Comparison of ENCODE assay signal across 23 cellular contexts in the genomic region with DNA sequence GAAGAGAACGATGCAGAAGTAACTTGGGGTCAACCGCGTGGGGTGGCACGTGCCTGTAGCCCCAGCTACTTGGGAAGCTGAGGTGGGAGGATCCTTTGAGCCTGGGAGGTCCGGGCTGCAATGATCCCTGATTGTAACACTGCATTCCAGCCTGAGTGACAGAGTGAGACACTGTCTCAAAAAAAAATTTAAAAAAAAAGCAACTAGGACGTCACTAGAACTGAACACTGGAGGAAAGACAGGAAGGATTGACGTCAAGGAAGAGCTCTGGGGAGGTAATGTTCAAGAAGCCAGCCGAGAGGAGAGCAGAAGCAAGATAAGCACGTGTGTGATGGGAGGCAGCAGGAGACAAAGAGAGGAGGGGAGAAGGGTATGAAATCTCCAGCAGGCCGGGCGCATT. TPM values are rescaled to one million over a fixed set of nuclear protein-coding genes. Genes with fewer than 3 reads are reported as not detected.
DNase-seq lines count a peak whose midpoint lies in the region; ATAC-seq, FAIRE-seq and TF ChIP-seq lines count a peak whose summit lies in the region.
"Had no signal": no experiment of that assay in that cellular context is flagged by ENCODE, and none has a peak within 500 bp of the region (broad histone marks: within the 10 kb centered on the region; RNA-seq: fewer than 3 reads in every experiment).

No MANE protein-coding gene starts in this region.

- no peak overlapping the region for H3K27ac ChIP-seq in right atrium auricular region
- no peak overlapping the region for H3K27ac ChIP-seq in K562 (ENCODE audit: extremely low read depth, low read depth, low read length)
- no peak overlapping the region for H3K27ac ChIP-seq in kidney (ENCODE audit: low read depth in 2 of 2, low read length in 2 of 2)
- H3K27ac ChIP-seq: BLaER1 treated with 17β-estradiol and CSF1 and Interleukin-3, amounts not matched to agents 10 nM and 100 nM; SK-N-MC had no signal

- peak; percentile 29 for ATAC-seq in left ventricle myocardium superior
- ATAC-seq in K562: no peak
- no peak for ATAC-seq in HG03045 (IDR thresholded peaks at IDR 0.05; ENCODE audit: unreplicated experiment)

- TF ChIP-seq CTCF in right atrium auricular region (IDR thresholded peaks at IDR 0.05) (no peak), K562 (IDR thresholded peaks at IDR 0.05 in 2 of 3, conservative IDR thresholded peaks at IDR 0.05 in 1 of 3; ENCODE audit: insufficient read depth in 2 of 3, low read depth in 1 of 3, low read length in 3 of 3) (no peak), kidney (IDR thresholded peaks at IDR 0.05; ENCODE audit: borderline replicate concordance, extremely low read depth, insufficient read depth) (no peak)

- intact Hi-C loops in left ventricle myocardium superior (cut with micrococcal nuclease) (no loop called here), K562 (cut with micrococcal nuclease) (no loop called here), kidney (cut with DNase I) (no loop called here)

- DNase-seq in left ventricle myocardium superior (no peak), right atrium auricular region (ENCODE audit: low spot score) (no peak), K562 (ENCODE audit: extremely low read depth in 1 of 4, low spot score in 3 of 4) (no peak), kidney (peak; percentile 49), OCI-M1 (lab: John Stamatoyannopoulos, UW) (no peak), COR-L47 (lab: John Stamatoyannopoulos, UW) (no peak)
- DNase-seq: 8988T; CD4-positive, alpha-beta memory T cell; GOT3; MG63; NCI-H1417; NCI-H1694 treated with DMSO at 0.1 percent for 48 hours; NCI-H2081 treated with DMSO at 0.1 percent for 48 hours; NCI-H2171 treated with DMSO at 0.1 percent for 48 hours; NCI-H526 had no signal

- no peak overlapping the region for H2AFZ ChIP-seq in K562 (ENCODE audit: low read depth, low read length)

- no TSS peak for BruUV-seq in K562 (replicated peaks; lab: Mats Ljungman, UMichigan)

- H3K36me3 ChIP-seq in right atrium auricular region: peaks cover 8% of the 10 kb centered on the region
- H3K36me3 ChIP-seq in K562 (ENCODE audit: control insufficient read depth, insufficient read depth, low read length): peaks cover 41% of the 10 kb centered on the region; the same call in 2 of the 3 replicates
- peaks cover 2 to 11% of the 10 kb centered on the region in 2 donors for H3K36me3 ChIP-seq in kidney (ENCODE audit: control insufficient read depth in 1 of 2, insufficient read depth in 2 of 2, low read length in 2 of 2)

- H4K20me1 ChIP-seq in K562 (replicated peaks; ENCODE audit: control insufficient read depth, insufficient read depth, low read length): no peaks in the 10 kb centered on the region

- no peak for TF ChIP-seq POLR2A in K562 (conservative IDR thresholded peaks at IDR 0.05)

- CTCF ChIA-PET in K562 (lab: Yijun Ruan, JAX; ENCODE audit: low intra/inter-chr PET ratio): no interaction called here

- H3K4me1 ChIP-seq in right atrium auricular region (no peaks in the 10 kb centered on the region), K562 (replicated peaks in 1 of 2; ENCODE audit: control insufficient read depth in 2 of 2, insufficient read depth in 2 of 2, low read length in 2 of 2) (no peaks in the 10 kb centered on the region), kidney (ENCODE audit: control insufficient read depth in 1 of 2, insufficient read depth in 1 of 2, low read depth in 1 of 2, low read length in 2 of 2) (no peaks in the 10 kb centered on the region)
- H3K4me1 ChIP-seq: BLaER1 treated with 17β-estradiol and CSF1 and Interleukin-3, amounts not matched to agents 10 nM and 100 nM had no signal

- in situ Hi-C loops in K562 (cut with MboI): loop anchor here (25.0 kb wide), 1 partner anchor 241 kb away; no protein-coding TSS in a partner anchor

- no peak for TF ChIP-seq RAD21 in K562 (CRISPR knock-in tag; conservative IDR thresholded peaks at IDR 0.05 in 1 of 2, IDR thresholded peaks at IDR 0.05 in 1 of 2)

- H3K9me3 ChIP-seq in right atrium auricular region: no peaks in the 10 kb centered on the region
- no peaks in the 10 kb centered on the region for H3K9me3 ChIP-seq in K562 (replicated peaks; ENCODE audit: control insufficient read depth, insufficient read depth, low read depth, low read length)
- no peaks in the 10 kb centered on the region for H3K9me3 ChIP-seq in kidney (ENCODE audit: control insufficient read depth in 1 of 2, low read length in 2 of 2)
- H3K9me3 ChIP-seq: BLaER1 treated with 17β-estradiol and CSF1 and Interleukin-3, amounts not matched to agents 10 nM and 100 nM; MG63 had no signal

- no peak for TF ChIP-seq EP300 in K562 (IDR thresholded peaks at IDR 0.05; ENCODE audit: low read length)

- no peaks in the 10 kb centered on the region for H3K79me2 ChIP-seq in K562 (ENCODE audit: control insufficient read depth, insufficient read depth, low read length)

- no peak overlapping the region for H3K4me2 ChIP-seq in K562 (ENCODE audit: insufficient read depth, low read length)
- H3K4me2 ChIP-seq: BLaER1 treated with 17β-estradiol and CSF1 and Interleukin-3, amounts not matched to agents 10 nM and 100 nM had no signal

- 69% methylated on average over 9 of the region's 11 CpGs for WGBS in K562 (ENCODE audit: insufficient coverage, low coverage, missing lambda C conversion rate)

- H3K4me3 ChIP-seq in right atrium auricular region: no peak overlapping the region
- H3K4me3 ChIP-seq in K562: no peak overlapping the region
- H3K4me3 ChIP-seq in kidney (ENCODE audit: low read length in 2 of 2): no peak overlapping the region
- H3K4me3 ChIP-seq: BLaER1 treated with 17β-estradiol and CSF1 and Interleukin-3, amounts not matched to agents 10 nM and 100 nM; MG63; SK-N-MC had no signal

- peak; percentile 42 for FAIRE-seq in K562 (lab: Jason Lieb, UNC)
- FAIRE-seq in kidney (lab: Jason Lieb, UNC): no peak
- FAIRE-seq: GM12891, RCC 7860 had no signal

- no peak overlapping the region for H3K9ac ChIP-seq in K562 (ENCODE audit: insufficient read depth in 1 of 2, low read depth in 2 of 2, low read length in 2 of 2)
- H3K9ac ChIP-seq in kidney (ENCODE audit: low read length in 2 of 2): no peak overlapping the region
- H3K9ac ChIP-seq: BLaER1 treated with 17β-estradiol and CSF1 and Interleukin-3, amounts not matched to agents 10 nM and 100 nM had no signal

- H3K9me1 ChIP-seq in K562 (ENCODE audit: control insufficient read depth, insufficient read depth, low read length): no peaks in the 10 kb centered on the region

- H3K27me3 ChIP-seq in right atrium auricular region: no peaks in the 10 kb centered on the region
- H3K27me3 ChIP-seq in K562 (ENCODE audit: control insufficient read depth in 2 of 2, insufficient read depth in 2 of 2, low read length in 2 of 2): no peaks in the 10 kb centered on the region
- H3K27me3 ChIP-seq: MG63 had no signal

- POLR2A ChIA-PET in K562 (lab: Yijun Ruan, JAX): interaction anchor here (0.7 kb wide), 1 partner anchor 21 kb away, joined by 3 read pairs; no protein-coding TSS in a partner anchor

RNA-seq across cellular contexts. Expression of gene S100G, which starts 28.7 kb away (rescaled TPM):
- not detected for total RNA-seq in left ventricle myocardium superior
- not detected for total RNA-seq in right atrium auricular region
- total RNA-seq in K562 (2011; cell fraction: chromatin; rRNA removed; ENCODE audit: low replicate concordance): not detected in 2 replicates
- total RNA-seq in K562 (2011; cell fraction: nucleolus; rRNA removed): not detected in 2 replicates
- not detected in 2 replicates for total RNA-seq in K562 (2011; cell fraction: nucleoplasm; rRNA removed)
- total RNA-seq in K562 (2014; rRNA removed): not detected in 2 replicates
- total RNA-seq in K562 (2014; rRNA removed; fragmentation: Illumina TruSeq; extraction: Trizol): not detected in 2 replicates
- total RNA-seq in K562 (2015; rRNA removed; fragmentation: Illumina TruSeq; extraction: Trizol): not detected in 2 replicates
- not detected in 2 replicates for total RNA-seq in K562 (2021)
- not detected in 2 replicates for polyA plus RNA-seq in K562 (2011; rRNA removed)
- polyA plus RNA-seq in K562 (2011; cell fraction: cytosol; rRNA removed): not detected in 2 replicates
- polyA plus RNA-seq in K562 (2011; cell fraction: nucleus; rRNA removed): not detected in 2 replicates
- polyA plus RNA-seq in K562 (2012): not detected in 2 replicates
- polyA plus RNA-seq in K562 (2014; fragmentation: Illumina TruSeq; extraction: Trizol): not detected in 2 replicates
- not detected for polyA plus RNA-seq in K562 (2014; fragmentation: Nextera tagmentation; extraction: Ambion mirVana)
- polyA plus RNA-seq in K562 (2014; rRNA removed): not detected in 2 replicates
- not detected in 2 replicates for polyA minus RNA-seq in K562 (2011; rRNA and poly(A)+ RNA removed)
- polyA minus RNA-seq in K562 (2011; cell fraction: cytosol; rRNA and poly(A)+ RNA removed): not detected in 2 replicates
- polyA minus RNA-seq in K562 (2011; cell fraction: nucleus; rRNA and poly(A)+ RNA removed): not detected in 2 replicates
- total RNA-seq in kidney: not detected
- polyA plus RNA-seq in kidney (ENCODE audit: insufficient read depth, low read depth, low replicate concordance): not detected
- total RNA-seq: CD4-positive, alpha-beta memory T cell; G401; LHCN-M2; OCI-LY7 had no signal
- polyA plus RNA-seq: CD4-positive, alpha-beta memory T cell had no signal

RNA-seq across cellular contexts. Expression of gene CTPS2, which starts 33.8 kb away (rescaled TPM):
- total RNA-seq in left ventricle myocardium superior: 5.7 TPM
- total RNA-seq in right atrium auricular region: 1 to 10 TPM; 4.4 to 4.8 TPM
- total RNA-seq in K562 (2011; cell fraction: chromatin; rRNA removed; ENCODE audit: low replicate concordance): 23.6 and 36.1 TPM in 2 replicates
- 12.7 and 13.6 TPM in 2 replicates for total RNA-seq in K562 (2011; cell fraction: nucleolus; rRNA removed)
- total RNA-seq in K562 (2011; cell fraction: nucleoplasm; rRNA removed): 23.6 and 24.4 TPM in 2 replicates
- total RNA-seq in K562 (2014; rRNA removed): 12.7 and 15.8 TPM in 2 replicates
- total RNA-seq in K562 (2014; rRNA removed; fragmentation: Illumina TruSeq; extraction: Trizol): 17.6 and 19.3 TPM in 2 replicates
- total RNA-seq in K562 (2015; rRNA removed; fragmentation: Illumina TruSeq; extraction: Trizol): 18.5 and 19.5 TPM in 2 replicates
- 13.9 and 14.1 TPM in 2 replicates for total RNA-seq in K562 (2021)
- 13.4 and 18.2 TPM in 2 replicates for polyA plus RNA-seq in K562 (2011; rRNA removed)
- polyA plus RNA-seq in K562 (2011; cell fraction: cytosol; rRNA removed): 5.6 and 9.3 TPM in 2 replicates
- 8.3 and 10.2 TPM in 2 replicates for polyA plus RNA-seq in K562 (2011; cell fraction: nucleus; rRNA removed)
- polyA plus RNA-seq in K562 (2012): 11.8 and 16.0 TPM in 2 replicates
- 12.6 and 14.8 TPM in 2 replicates for polyA plus RNA-seq in K562 (2014; fragmentation: Illumina TruSeq; extraction: Trizol)
- polyA plus RNA-seq in K562 (2014; fragmentation: Nextera tagmentation; extraction: Ambion mirVana): 1 to 10 TPM; 5.4 to 6.6 TPM
- polyA plus RNA-seq in K562 (2014; rRNA removed): 9.8 and 12.3 TPM in 2 replicates
- polyA minus RNA-seq in K562 (2011; rRNA and poly(A)+ RNA removed): 30.5 and 30.7 TPM in 2 replicates
- 9.7 and 13.1 TPM in 2 replicates for polyA minus RNA-seq in K562 (2011; cell fraction: cytosol; rRNA and poly(A)+ RNA removed)
- polyA minus RNA-seq in K562 (2011; cell fraction: nucleus; rRNA and poly(A)+ RNA removed): 7.5 and 14.2 TPM in 2 replicates
- total RNA-seq in kidney: 13.7 TPM
- 5.9 TPM for polyA plus RNA-seq in kidney (ENCODE audit: insufficient read depth, low read depth, low replicate concordance)

RNA-seq across cellular contexts. Expression of gene SYAP1, which starts 40.7 kb away (rescaled TPM):
- total RNA-seq in left ventricle myocardium superior: 17.5 TPM
- 10 to 100 TPM; 16.9 to 17.6 TPM for total RNA-seq in right atrium auricular region
- total RNA-seq in K562 (2011; cell fraction: chromatin; rRNA removed; ENCODE audit: low replicate concordance): 13.0 and 16.8 TPM in 2 replicates
- 6.3 and 7.5 TPM in 2 replicates for total RNA-seq in K562 (2011; cell fraction: nucleolus; rRNA removed)
- 8.1 and 15.3 TPM in 2 replicates for total RNA-seq in K562 (2011; cell fraction: nucleoplasm; rRNA removed)
- total RNA-seq in K562 (2014; rRNA removed): 35.3 and 39.9 TPM in 2 replicates
- total RNA-seq in K562 (2014; rRNA removed; fragmentation: Illumina TruSeq; extraction: Trizol): 31.6 and 38.9 TPM in 2 replicates
- 32.6 and 34.4 TPM in 2 replicates for total RNA-seq in K562 (2015; rRNA removed; fragmentation: Illumina TruSeq; extraction: Trizol)
- 26.0 and 31.5 TPM in 2 replicates for total RNA-seq in K562 (2021)
- polyA plus RNA-seq in K562 (2011; rRNA removed): 11.8 and 13.7 TPM in 2 replicates
- polyA plus RNA-seq in K562 (2011; cell fraction: cytosol; rRNA removed): 5.8 and 9.3 TPM in 2 replicates
- 3.7 and 3.9 TPM in 2 replicates for polyA plus RNA-seq in K562 (2011; cell fraction: nucleus; rRNA removed)
- 18.5 and 20.3 TPM in 2 replicates for polyA plus RNA-seq in K562 (2012)
- polyA plus RNA-seq in K562 (2014; fragmentation: Illumina TruSeq; extraction: Trizol): 20.3 and 21.3 TPM in 2 replicates
- polyA plus RNA-seq in K562 (2014; fragmentation: Nextera tagmentation; extraction: Ambion mirVana): 1 to 10 TPM; 5.7 to 6.8 TPM
- polyA plus RNA-seq in K562 (2014; rRNA removed): 27.5 and 27.6 TPM in 2 replicates
- 20.4 and 23.5 TPM in 2 replicates for polyA minus RNA-seq in K562 (2011; rRNA and poly(A)+ RNA removed)
- 9.0 and 10.1 TPM in 2 replicates for polyA minus RNA-seq in K562 (2011; cell fraction: cytosol; rRNA and poly(A)+ RNA removed)
- polyA minus RNA-seq in K562 (2011; cell fraction: nucleus; rRNA and poly(A)+ RNA removed): 4.3 and 8.3 TPM in 2 replicates
- total RNA-seq in kidney: 40.3 TPM
- polyA plus RNA-seq in kidney (ENCODE audit: insufficient read depth, low read depth, low replicate concordance): 16.6 TPM
